ENCODE assay signal across 13 cellular contexts in genomic region chr2:154698789-154699559, GRCh38. TPM values are rescaled to one million over a fixed set of nuclear protein-coding genes. Genes with fewer than 3 reads are reported as not detected.
A peak's percentile ranks its signal among the peaks of the same experiment; 100 is the strongest.
DNase-seq lines count a peak whose midpoint lies in the region; ATAC-seq and TF ChIP-seq lines count a peak whose summit lies in the region.
"Had no signal": no experiment of that assay in that cellular context is flagged by ENCODE, and none has a peak within 500 bp of the region (broad histone marks: within the 10 kb centered on the region; RNA-seq: fewer than 3 reads in every experiment).

No MANE protein-coding gene starts in this region.

- H3K27me3 Mint-ChIP-seq in mesothelial cell of epicardium (ENCODE audit: low read depth) = peaks cover 46% of the 10 kb centered on the region

- POLR2A ChIA-PET in SK-N-SH (lab: Yijun Ruan, JAX) = no interaction called here

- H3K4me1 ChIP-seq in SK-N-SH (ENCODE audit: control insufficient read depth in 1 of 2, insufficient read depth in 2 of 2, low read depth in 1 of 2, low read length in 1 of 2) (peaks cover 0 to 8% of the 10 kb centered on the region in 2 experiments; a peak in 2 of 4 replicates), duodenal mucosa (ENCODE audit: control insufficient read depth in 1 of 2, insufficient read depth in 2 of 2, low read length in 2 of 2) (peaks cover 0 to 10% of the 10 kb centered on the region in 2 donors), thoracic aorta (ENCODE audit: control insufficient read depth in 1 of 2, low read depth in 2 of 2) (peaks cover 0 to 31% of the 10 kb centered on the region in 2 donors)

- H2AFZ ChIP-seq in SK-N-SH (ENCODE audit: low read depth) = no peak overlapping the region

- ATAC-seq in SK-N-SH treated with all-trans-retinoic acid at 6 μM for 48 hours (no peak), thoracic aorta (ENCODE audit: insufficient number of reproducible peaks, low FRiP score, low read depth) (no peak)

- H3K36me3 ChIP-seq in SK-N-SH (replicated peaks in 1 of 2; ENCODE audit: control insufficient read depth in 1 of 2, insufficient read depth in 2 of 2, low read length in 1 of 2) (no peaks in the 10 kb centered on the region), duodenal mucosa (ENCODE audit: control insufficient read depth in 1 of 2, insufficient read depth in 2 of 2, low read length in 2 of 2) (no peaks in the 10 kb centered on the region), thoracic aorta (no peaks in the 10 kb centered on the region)
- H3K36me3 ChIP-seq: esophagus squamous epithelium had no signal

- no peaks in the 10 kb centered on the region for H3K9me2 ChIP-seq in SK-N-SH

- TF ChIP-seq EP300 in SK-N-SH (IDR thresholded peaks at IDR 0.05; ENCODE audit: borderline replicate concordance in 1 of 2, low read depth in 1 of 2, low read length in 1 of 2) = no peak

- TF ChIP-seq RAD21 in SK-N-SH (IDR thresholded peaks at IDR 0.05; ENCODE audit: low read length) = no peak

- WGBS in SK-N-SH (ENCODE audit: low lambda C conversion rate) = 65% methylated on average over 49 of the region's 52 CpGs

- H3K27ac ChIP-seq in SK-N-SH (ENCODE audit: low read depth in 2 of 2, low read length in 1 of 2) (no peak overlapping the region), duodenal mucosa (ENCODE audit: low read depth, low read length) (no peak overlapping the region), thoracic aorta (no peak overlapping the region)
- H3K27ac ChIP-seq: esophagus squamous epithelium had no signal

- no peak overlapping the region for H3K4me3 ChIP-seq in SK-N-SH (ENCODE audit: low read depth in 2 of 2, low read length in 1 of 2)
- H3K4me3 ChIP-seq in duodenal mucosa (ENCODE audit: low read depth in 1 of 2, low read length in 2 of 2) = peak overlapping the region; percentile 87 to 90
- peak overlapping the region; percentile 72 for H3K4me3 ChIP-seq in thoracic aorta

- H3K79me2 ChIP-seq in SK-N-SH (ENCODE audit: insufficient read depth) = no peaks in the 10 kb centered on the region

- no peaks in the 10 kb centered on the region for H3F3A ChIP-seq in SK-N-SH (replicated peaks; ENCODE audit: insufficient read depth)

- peak overlapping the region; percentile 67 for H3K4me3 Mint-ChIP-seq in mesothelial cell of epicardium

- H3K27me3 ChIP-seq in SK-N-SH (ENCODE audit: insufficient read depth) = peaks cover 19% of the 10 kb centered on the region
- H3K27me3 ChIP-seq in duodenal mucosa (ENCODE audit: control insufficient read depth in 1 of 2, insufficient read depth in 2 of 2, low read length in 2 of 2) = peaks cover 0 to 6% of the 10 kb centered on the region in 2 donors
- no peaks in the 10 kb centered on the region for H3K27me3 ChIP-seq in thoracic aorta (replicated peaks; ENCODE audit: insufficient read depth)

- H3K4me2 ChIP-seq in SK-N-SH = no peak overlapping the region

- peak; percentile 4 for DNase-seq in SK-N-SH
- no peak for DNase-seq in mesothelial cell of epicardium (ENCODE audit: low spot score in 2 of 2, unreplicated experiment in 2 of 2)
- no peak for DNase-seq in thoracic aorta (ENCODE audit: low spot score)
- no peak for DNase-seq in NCI-H226
- DNase-seq in GM03348 (ENCODE audit: low spot score) = no peak
- no peak for DNase-seq in COR-L47 (lab: John Stamatoyannopoulos, UW)
- DNase-seq: esophagus squamous epithelium, NCI-H187 treated with DMSO at 0.1 percent for 48 hours, SW 1271 had no signal

- no peak overlapping the region for H3K9ac ChIP-seq in SK-N-SH
- H3K9ac ChIP-seq in duodenal mucosa (ENCODE audit: low read depth in 1 of 2, low read length in 2 of 2) = peak overlapping the region; percentile 59 to 63

- CTCF ChIA-PET in SK-N-SH (lab: Yijun Ruan, JAX) = no interaction called here

- H3K36me3 Mint-ChIP-seq in mesothelial cell of epicardium = peaks cover 1% of the 10 kb centered on the region

- H3K9me3 ChIP-seq in SK-N-SH (no peaks in the 10 kb centered on the region), duodenal mucosa (ENCODE audit: control insufficient read depth in 1 of 2, low read length in 2 of 2) (no peaks in the 10 kb centered on the region), thoracic aorta (no peaks in the 10 kb centered on the region)
- H3K9me3 ChIP-seq: esophagus squamous epithelium had no signal

- no peak overlapping the region for H3K27ac Mint-ChIP-seq in mesothelial cell of epicardium

- TF ChIP-seq CTCF in SK-N-SH (IDR thresholded peaks at IDR 0.05) = no peak
- no peak for TF ChIP-seq CTCF in mesothelial cell of epicardium (IDR thresholded peaks at IDR 0.05; ENCODE audit: unreplicated experiment)
- no peak for TF ChIP-seq CTCF in thoracic aorta (IDR thresholded peaks at IDR 0.05)

- H3K4me1 Mint-ChIP-seq in mesothelial cell of epicardium = peaks cover 26% of the 10 kb centered on the region

- no peaks in the 10 kb centered on the region for H3K9me3 Mint-ChIP-seq in mesothelial cell of epicardium

- no peaks in the 10 kb centered on the region for H4K20me1 ChIP-seq in SK-N-SH (ENCODE audit: insufficient read depth)

TF ChIP-seq in SK-N-SH, 30 proteins besides CTCF, POLR2A, EP300 and RAD21:
- no peak for TF ChIP-seq TEAD4 (IDR thresholded peaks at IDR 0.05; ENCODE audit: borderline replicate concordance, insufficient read depth)
- TF ChIP-seq FOXJ3 (CRISPR knock-in tag; IDR thresholded peaks at IDR 0.05) = no peak
- TF ChIP-seq SMC3 (IDR thresholded peaks at IDR 0.05; ENCODE audit: low read depth, low read length) = no peak
- TF ChIP-seq EZH2phosphoT487 (IDR thresholded peaks at IDR 0.05; ENCODE audit: borderline replicate concordance, low read depth) = no peak
- TF ChIP-seq USF2 (IDR thresholded peaks at IDR 0.05; ENCODE audit: borderline replicate concordance, low read depth, low read length) = no peak
- no peak for TF ChIP-seq RFX5 (IDR thresholded peaks at IDR 0.05; ENCODE audit: low read length)
- no peak for TF ChIP-seq JUND (IDR thresholded peaks at IDR 0.05)
- no peak for TF ChIP-seq USF1 (IDR thresholded peaks at IDR 0.05; ENCODE audit: borderline replicate concordance, low read depth)
- TF ChIP-seq MEF2A (IDR thresholded peaks at IDR 0.05; ENCODE audit: borderline replicate concordance, low read depth) = no peak
- no peak for TF ChIP-seq NFIC (IDR thresholded peaks at IDR 0.05; ENCODE audit: borderline replicate concordance)
- no peak for TF ChIP-seq SIN3A (IDR thresholded peaks at IDR 0.05; ENCODE audit: borderline replicate concordance, low read depth, low read length)
- no peak for TF ChIP-seq GATA2 (CRISPR knock-in tag; IDR thresholded peaks at IDR 0.05)
TF ChIP-seq in SK-N-SH: peak in this region for 0.

TF ChIP-seq in SK-N-SH treated with all-trans-retinoic acid at 6 μM for 48 hours, 23 proteins besides CTCF, POLR2A, EP300 and RAD21 (continues in another document):
- no peak for TF ChIP-seq PPARA (CRISPR knock-in tag; IDR thresholded peaks at IDR 0.05; ENCODE audit: borderline replicate concordance)
- TF ChIP-seq ISL1 (CRISPR knock-in tag; IDR thresholded peaks at IDR 0.05) = no peak
- no peak for TF ChIP-seq BACH2 (CRISPR knock-in tag; IDR thresholded peaks at IDR 0.05; ENCODE audit: borderline replicate concordance)
- no peak for TF ChIP-seq ZNF8 (CRISPR knock-in tag; IDR thresholded peaks at IDR 0.05)
- no peak for TF ChIP-seq PATZ1 (CRISPR knock-in tag; IDR thresholded peaks at IDR 0.05; ENCODE audit: borderline replicate concordance)
- no peak for TF ChIP-seq RARB (CRISPR knock-in tag; IDR thresholded peaks at IDR 0.05)
- no peak for TF ChIP-seq ZNF565 (CRISPR knock-in tag; conservative IDR thresholded peaks at IDR 0.05; ENCODE audit: low read depth)
- TF ChIP-seq TCF4 (CRISPR knock-in tag; IDR thresholded peaks at IDR 0.05; ENCODE audit: borderline replicate concordance) = no peak
- TF ChIP-seq ZFP3 (CRISPR knock-in tag; IDR thresholded peaks at IDR 0.05) = no peak
- no peak for TF ChIP-seq POU6F1 (CRISPR knock-in tag; IDR thresholded peaks at IDR 0.05; ENCODE audit: borderline replicate concordance, low read depth)

RNA-seq across cellular contexts. Expression of gene KCNJ3, which starts 0.5 kb away (rescaled TPM):
- polyA plus RNA-seq in SK-N-SH (2012; rRNA removed) = not detected in 2 replicates
- under 0.01 and 0.01 TPM in 2 replicates for polyA plus RNA-seq in SK-N-SH (2012; cell fraction: cytosol; rRNA removed)
- 0.01 TPM in 1 of 2 replicates, not detected in the other for polyA plus RNA-seq in SK-N-SH (2012; cell fraction: nucleus; rRNA removed)
- total RNA-seq in mesothelial cell of epicardium (0.97 to 1.4 TPM (median 1.2 TPM) in 3 replicates), thoracic aorta (1 to 10 TPM; 1.6 to 2.8 TPM)
- total RNA-seq: A172, esophagus squamous epithelium, myocyte had no signal

Comparison
In these comparisons a context has a peak if more than half of its experiments do, and no peak if none do; other contexts are left out.
1. H3K4me3 ChIP-seq: peak in duodenal mucosa (2 of 2) and thoracic aorta (single experiment); none in SK-N-SH (0 of 2).